Comparison of ENCODE assay signal across 8 cellular contexts in the genomic region with DNA sequence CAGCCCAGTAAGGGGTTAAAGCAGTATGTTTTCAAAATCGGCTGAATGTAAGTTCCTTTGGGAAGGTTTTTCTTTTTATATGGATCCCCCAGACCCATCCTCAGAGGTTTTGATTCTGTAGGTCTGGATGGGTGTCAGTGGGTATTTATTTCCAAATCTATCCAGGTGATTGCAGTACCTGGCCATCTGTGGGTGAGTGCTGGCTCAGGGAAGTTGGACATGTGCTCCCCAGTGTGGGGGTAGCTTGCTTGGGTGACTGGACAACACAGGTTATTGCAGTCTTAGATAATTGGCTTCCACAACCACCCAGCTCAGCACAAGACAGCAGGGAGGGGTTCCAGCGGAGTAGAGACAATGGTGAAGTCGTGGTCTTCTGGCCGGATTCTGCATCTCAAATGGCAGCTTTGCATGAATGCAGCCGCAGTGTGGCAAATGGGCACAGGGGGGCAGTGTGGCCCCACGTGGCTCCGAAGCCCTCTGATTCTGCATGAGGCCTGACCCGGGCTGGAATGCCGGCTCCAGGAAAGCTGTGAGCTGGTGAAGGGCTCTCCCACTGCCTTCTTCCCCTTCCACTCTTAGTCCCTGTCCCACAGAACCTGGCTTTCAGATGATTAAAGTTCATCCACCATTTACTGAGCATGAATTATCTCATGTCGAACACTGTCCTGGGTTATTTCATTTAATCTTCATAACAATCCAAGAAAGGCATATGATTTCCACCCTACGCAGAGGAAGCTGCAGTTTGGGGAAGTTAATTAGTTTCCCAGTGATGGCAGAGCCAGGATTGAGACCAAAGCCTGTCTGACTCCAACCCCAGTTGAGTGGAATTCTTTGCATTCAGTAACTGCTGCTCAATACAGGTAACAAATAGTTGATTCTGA.
DNase-seq lines count a peak whose midpoint lies in the region; ATAC-seq, FAIRE-seq and TF ChIP-seq lines count a peak whose summit lies in the region.

No MANE protein-coding gene starts in this region.

- no peaks in the 10 kb centered on the region for H3K9me3 ChIP-seq in DOHH2 (ENCODE audit: control insufficient read depth, insufficient read depth, low read length)
- no peaks in the 10 kb centered on the region for H3K9me3 ChIP-seq in HCT116 (ENCODE audit: control insufficient read depth in 1 of 2, insufficient read depth in 1 of 2, low read depth in 1 of 2, low read length in 2 of 2)

- POLR2A ChIA-PET in HCT116 (lab: Charles Lee) (interaction anchor here (0.6 to 2.3 kb wide), 3 partner anchors 286 to 515 kb away, joined by 3 to 10 read pairs (median 4); no protein-coding TSS in a partner anchor), WTC11 (lab: Charles Lee) (interaction anchor here (1.6 to 2.1 kb wide), 2 partner anchors 109 to 483 kb away, joined by 4 to 5 read pairs; a partner anchor contains a TSS)

- no peak for FAIRE-seq in bronchial epithelial cell (lab: Jason Lieb, UNC)

- no peak overlapping the region; the same call in 1 of the 2 replicates for H3K4me2 ChIP-seq in DOHH2 (ENCODE audit: low read length)
- peak overlapping the region; percentile 55 for H3K4me2 ChIP-seq in HCT116 (ENCODE audit: low read length)

- peak; percentile 51 for DNase-seq in HCT116 (ENCODE audit: low read depth, low spot score)
- peak; percentile 49 for DNase-seq in NCI-H2081 treated with DMSO at 0.1 percent for 48 hours (lab: John Stamatoyannopoulos, UW)
- peak; percentile 94 for DNase-seq in WTC11 (ENCODE audit: low spot score)
- peak; percentile 53 for DNase-seq in bronchial epithelial cell (ENCODE audit: low read depth)
- peak; percentile 35 for DNase-seq in kidney epithelial cell (ENCODE audit: low read depth)
- peak; percentile 30 to 69 (median 58) for DNase-seq in stimulated activated CD4-positive, alpha-beta T cell treated with anti-CD3 and anti-CD28 coated beads, Interleukin-1b, Interleukin-23, amount 100 ng/mL, for 24 hours (ENCODE audit: low read depth in 4 of 4, low spot score in 1 of 4)

- peak; percentile 98 for TF ChIP-seq RAD21 in HCT116 (IDR thresholded peaks at IDR 0.05; ENCODE audit: low read depth)

- H3K27me3 ChIP-seq in DOHH2 (ENCODE audit: control insufficient read depth, low read length) (peaks cover 10% of the 10 kb centered on the region), HCT116 (ENCODE audit: insufficient read depth, low read length) (no peaks in the 10 kb centered on the region), bronchial epithelial cell (ENCODE audit: control insufficient read depth, insufficient read depth, low read length) (no peaks in the 10 kb centered on the region), kidney epithelial cell (ENCODE audit: control insufficient read depth, insufficient read depth, low read length) (no peaks in the 10 kb centered on the region)

- H3K36me3 ChIP-seq in DOHH2 (ENCODE audit: control insufficient read depth, low read length) (no peaks in the 10 kb centered on the region), HCT116 (ENCODE audit: control insufficient read depth in 1 of 2, insufficient read depth in 2 of 2, low read length in 2 of 2) (no peaks in the 10 kb centered on the region), bronchial epithelial cell (ENCODE audit: control insufficient read depth, insufficient read depth, low read length) (no peaks in the 10 kb centered on the region), kidney epithelial cell (ENCODE audit: control insufficient read depth, insufficient read depth, low read length) (no peaks in the 10 kb centered on the region)

- peak overlapping the region; percentile 99 for H2AFZ ChIP-seq in HCT116 (ENCODE audit: low read depth, low read length, poor library complexity, severe bottlenecking)

- H3K4me1 ChIP-seq in DOHH2 (ENCODE audit: control insufficient read depth, low read length), result peaks cover 10% of the 10 kb centered on the region
- peaks cover 0 to 9% of the 10 kb centered on the region in 2 experiments; a peak in 2 of 4 replicates for H3K4me1 ChIP-seq in HCT116 (ENCODE audit: control insufficient read depth in 1 of 2, insufficient read depth in 2 of 2, low read length in 2 of 2)

- H3K27me3 Mint-ChIP-seq in WTC11 (ENCODE audit: low read depth), result no peaks in the 10 kb centered on the region

- ATAC-seq in HCT116 (peak; percentile 92), WTC11 (peak; percentile 94), HG03469 (IDR thresholded peaks at IDR 0.05; ENCODE audit: unreplicated experiment) (no peak)

- H3K9ac ChIP-seq in HCT116 (ENCODE audit: low read length), result no peak overlapping the region

- no peaks in the 10 kb centered on the region for H3K36me3 Mint-ChIP-seq in WTC11

- H3K27ac ChIP-seq in DOHH2 (ENCODE audit: low read depth, low read length), result no peak overlapping the region
- no peak overlapping the region for H3K27ac ChIP-seq in HCT116 (ENCODE audit: low read depth, low read length)

- no TSS peak for BruUV-seq in HCT116 (replicated peaks; lab: Mats Ljungman, UMichigan)

- H3K4me3 ChIP-seq in DOHH2 (ENCODE audit: low read length), result no peak overlapping the region
- H3K4me3 ChIP-seq in HCT116 (replicated peaks in 1 of 2; ENCODE audit: low read depth in 1 of 2, low read length in 2 of 2), result no peak overlapping the region
- no peak overlapping the region for H3K4me3 ChIP-seq in bronchial epithelial cell (ENCODE audit: low read depth, low read length)
- no peak overlapping the region for H3K4me3 ChIP-seq in kidney epithelial cell (ENCODE audit: low read depth, low read length)

- peak overlapping the region; percentile 35; the same call in 1 of the 2 replicates for H3K4me3 Mint-ChIP-seq in WTC11

- intact Hi-C loops in HCT116 (cut with micrococcal nuclease), result loop anchor here (1.0 to 5.0 kb wide), 9 partner anchors 111 to 976 kb away; no protein-coding TSS in a partner anchor

- H3K9me2 ChIP-seq in DOHH2 (replicated peaks; ENCODE audit: control insufficient read depth, low read length), result no peaks in the 10 kb centered on the region
- H3K9me2 ChIP-seq in HCT116 (ENCODE audit: insufficient read depth), result no peaks in the 10 kb centered on the region

- no peak for TF ChIP-seq POLR2A in HCT116 (IDR thresholded peaks at IDR 0.05; ENCODE audit: borderline replicate concordance, extremely low read depth, insufficient read depth, insufficient read length)

- RAD21 ChIA-PET in HCT116 (lab: Charles Lee; ENCODE audit: low non-redundant PET in 1 of 2, low total read pairs in 2 of 2, uncharacterized antibody in 2 of 2, unreplicated experiment in 2 of 2), result interaction anchor here (0.6 to 3.2 kb wide), 13 partner anchors 40 to 770 kb away, joined by 3 to 30 read pairs (median 5); a partner anchor contains a TSS

- H3K27ac Mint-ChIP-seq in WTC11, result no peak overlapping the region

- H3K79me2 ChIP-seq in DOHH2 (ENCODE audit: control insufficient read depth, low read length) (no peaks in the 10 kb centered on the region), HCT116 (ENCODE audit: insufficient read depth, low read length) (no peaks in the 10 kb centered on the region)

- no peaks in the 10 kb centered on the region for H3F3A ChIP-seq in DOHH2 (ENCODE audit: control insufficient read depth, insufficient read depth)

- CTCF ChIA-PET in HCT116 (lab: Charles Lee) (interaction anchor here (0.6 to 5.0 kb wide), 24 partner anchors 8 to 974 kb away, joined by 3 to 127 read pairs (median 5); a partner anchor contains a TSS), WTC11 (lab: Charles Lee) (interaction anchor here (0.5 to 2.4 kb wide), 67 partner anchors 8 to 992 kb away, joined by 3 to 42 read pairs (median 4); a partner anchor contains a TSS)

- no peaks in the 10 kb centered on the region for H3K9me3 Mint-ChIP-seq in WTC11

- TF ChIP-seq CTCF in DOHH2 (IDR thresholded peaks at IDR 0.05; ENCODE audit: low read depth, low read length, poor library complexity, severe bottlenecking) (peak; percentile 100), HCT116 (IDR thresholded peaks at IDR 0.05 in 2 of 3, conservative IDR thresholded peaks at IDR 0.05 in 1 of 3; ENCODE audit: borderline replicate concordance in 1 of 3, insufficient read depth in 1 of 3, low read depth in 2 of 3, low read length in 2 of 3) (peak; percentile 91 to 96 (median 96)), WTC11 (IDR thresholded peaks at IDR 0.05) (peak; percentile 74), bronchial epithelial cell (IDR thresholded peaks at IDR 0.05; ENCODE audit: insufficient read depth, low read length, severe bottlenecking) (peak; percentile 99), kidney epithelial cell (IDR thresholded peaks at IDR 0.05; ENCODE audit: insufficient read depth, low read length, poor library complexity, severe bottlenecking) (peak; percentile 96)

- H3K4me1 Mint-ChIP-seq in WTC11, result peaks cover 32% of the 10 kb centered on the region

- no peaks in the 10 kb centered on the region for H4K20me1 ChIP-seq in DOHH2 (ENCODE audit: control insufficient read depth, insufficient read depth, low read depth, low read length)
- no peaks in the 10 kb centered on the region for H4K20me1 ChIP-seq in HCT116 (ENCODE audit: insufficient read depth)

TF ChIP-seq in HCT116, 20 proteins besides CTCF, POLR2A, EP300 and RAD21:
- TF ChIP-seq TCF7L2 (IDR thresholded peaks at IDR 0.05; ENCODE audit: borderline replicate concordance, extremely low read depth, insufficient read depth, insufficient read length), result no peak
- peak; percentile 72 for TF ChIP-seq YY1 (IDR thresholded peaks at IDR 0.05; ENCODE audit: extremely low read depth, insufficient replicate concordance, low read depth, low read length)

TF ChIP-seq in WTC11, 78 proteins besides CTCF, POLR2A, EP300 and RAD21 (continues in another document):
- TF ChIP-seq, protein P1, sequence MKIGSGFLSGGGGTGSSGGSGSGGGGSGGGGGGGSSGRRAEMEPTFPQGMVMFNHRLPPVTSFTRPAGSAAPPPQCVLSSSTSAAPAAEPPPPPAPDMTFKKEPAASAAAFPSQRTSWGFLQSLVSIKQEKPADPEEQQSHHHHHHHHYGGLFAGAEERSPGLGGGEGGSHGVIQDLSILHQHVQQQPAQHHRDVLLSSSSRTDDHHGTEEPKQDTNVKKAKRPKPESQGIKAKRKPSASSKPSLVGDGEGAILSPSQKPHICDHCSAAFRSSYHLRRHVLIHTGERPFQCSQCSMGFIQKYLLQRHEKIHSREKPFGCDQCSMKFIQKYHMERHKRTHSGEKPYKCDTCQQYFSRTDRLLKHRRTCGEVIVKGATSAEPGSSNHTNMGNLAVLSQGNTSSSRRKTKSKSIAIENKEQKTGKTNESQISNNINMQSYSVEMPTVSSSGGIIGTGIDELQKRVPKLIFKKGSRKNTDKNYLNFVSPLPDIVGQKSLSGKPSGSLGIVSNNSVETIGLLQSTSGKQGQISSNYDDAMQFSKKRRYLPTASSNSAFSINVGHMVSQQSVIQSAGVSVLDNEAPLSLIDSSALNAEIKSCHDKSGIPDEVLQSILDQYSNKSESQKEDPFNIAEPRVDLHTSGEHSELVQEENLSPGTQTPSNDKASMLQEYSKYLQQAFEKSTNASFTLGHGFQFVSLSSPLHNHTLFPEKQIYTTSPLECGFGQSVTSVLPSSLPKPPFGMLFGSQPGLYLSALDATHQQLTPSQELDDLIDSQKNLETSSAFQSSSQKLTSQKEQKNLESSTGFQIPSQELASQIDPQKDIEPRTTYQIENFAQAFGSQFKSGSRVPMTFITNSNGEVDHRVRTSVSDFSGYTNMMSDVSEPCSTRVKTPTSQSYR (CRISPR knock-in tag; IDR thresholded peaks at IDR 0.05), result no peak
- TF ChIP-seq TEAD1 (CRISPR knock-in tag; IDR thresholded peaks at IDR 0.05), result peak; percentile 90; the same call in 1 of the 2 replicates
- peak; percentile 62; the same call in 1 of the 2 replicates for TF ChIP-seq ETV6 (CRISPR knock-in tag; IDR thresholded peaks at IDR 0.05)
- no peak for TF ChIP-seq ZNF138 (CRISPR knock-in tag; conservative IDR thresholded peaks at IDR 0.05)

Comparison
In these comparisons a context has a peak if more than half of its experiments do, and no peak if none do; other contexts are left out.
1. DNase-seq: peak in every context shown above with its lines; median percentile 94 in WTC11; 58 in stimulated activated CD4-positive, alpha-beta T cell treated with anti-CD3 and anti-CD28 coated beads, Interleukin-1b, Interleukin-23, amount 100 ng/mL, for 24 hours; 53 in bronchial epithelial cell; 51 in HCT116; 49 in NCI-H2081 treated with DMSO at 0.1 percent for 48 hours; 35 in kidney epithelial cell.